ENCODE assay signal across 9 cellular contexts in genomic region chr6:7721654-7722053, GRCh38. TPM values are rescaled to one million over a fixed set of nuclear protein-coding genes. Genes with fewer than 3 reads are reported as not detected.
A peak's percentile ranks its signal among the peaks of the same experiment; 100 is the strongest.
DNase-seq lines count a peak whose midpoint lies in the region; ATAC-seq, FAIRE-seq and TF ChIP-seq lines count a peak whose summit lies in the region.
"Had no signal": no experiment of that assay in that cellular context is flagged by ENCODE, and none has a peak within 500 bp of the region (broad histone marks: within the 10 kb centered on the region; RNA-seq: fewer than 3 reads in every experiment).

No MANE protein-coding gene starts in this region.

- H3K9ac ChIP-seq in GM12878 (ENCODE audit: control insufficient read depth, insufficient read depth, low read length): no peak overlapping the region

- TF ChIP-seq CTCF in GM10266 (IDR thresholded peaks at IDR 0.05; ENCODE audit: control insufficient read depth, insufficient read depth, low read depth, missing control alignments): peak; percentile 26
- peak; percentile 10 to 36 (median 25); a peak in 3 of 6 replicates for TF ChIP-seq CTCF in GM12878 (IDR thresholded peaks at IDR 0.05 in 2 of 3, conservative IDR thresholded peaks at IDR 0.05 in 1 of 3; ENCODE audit: control insufficient read depth in 2 of 3, extremely low read depth in 1 of 3, insufficient read depth in 1 of 3, low read depth in 3 of 3, low read length in 3 of 3)
- peak; percentile 48 for TF ChIP-seq CTCF in osteoblast (IDR thresholded peaks at IDR 0.05; ENCODE audit: extremely low read depth, low read depth, low read length)

- H3K27ac ChIP-seq in GM12878 (ENCODE audit: control insufficient read depth, insufficient read depth): no peak overlapping the region
- no peak overlapping the region for H3K27ac ChIP-seq in osteoblast (ENCODE audit: low read depth, low read length)

- H3K79me2 ChIP-seq in GM12878 (ENCODE audit: control insufficient read depth, insufficient read depth, low read length) (no peaks in the 10 kb centered on the region), osteoblast (ENCODE audit: insufficient read depth, low read length) (no peaks in the 10 kb centered on the region)

- H3K36me3 ChIP-seq in GM12878 (ENCODE audit: control insufficient read depth in 2 of 2, insufficient read depth in 2 of 2, low read length in 1 of 2) (no peaks in the 10 kb centered on the region), osteoblast (ENCODE audit: insufficient read depth, low read length) (no peaks in the 10 kb centered on the region)

- no peak overlapping the region for H3K4me2 ChIP-seq in GM12878 (ENCODE audit: control insufficient read depth, insufficient read depth)
- no peak overlapping the region for H3K4me2 ChIP-seq in osteoblast (ENCODE audit: insufficient read depth, low read length)

- RAD21 ChIA-PET in GM12878 (lab: Charles Lee; ENCODE audit: unreplicated experiment): interaction anchor here (0.6 to 2.8 kb wide), 4 partner anchors 270 to 338 kb away, joined by 7 to 20 read pairs (median 12); no protein-coding TSS in a partner anchor

- POLR2A ChIA-PET in GM12878 (lab: Charles Lee): no interaction called here

- H4K20me1 ChIP-seq in GM12878 (ENCODE audit: control insufficient read depth, insufficient read depth): no peaks in the 10 kb centered on the region
- no peaks in the 10 kb centered on the region for H4K20me1 ChIP-seq in osteoblast (ENCODE audit: insufficient read depth, low read length)

- BruUV-seq in GM12878 (replicated peaks; lab: Mats Ljungman, UMichigan): no TSS peak

- DNase-seq in GM10266 (ENCODE audit: extremely low spot score): peak; percentile 53
- peak; percentile 76 for DNase-seq in NAMALWA (ENCODE audit: low spot score)
- no peak for DNase-seq in GM12878 (ENCODE audit: low read depth, low spot score)
- DNase-seq in osteoblast (ENCODE audit: insufficient read length, low spot score, missing footprints): peak; percentile 89
- DNase-seq: islet precursor cell had no signal

- 8% methylated on average over 3 of the region's 3 CpGs for WGBS in GM12878 (ENCODE audit: insufficient coverage, insufficient replicate concordance, low lambda C conversion rate, missing lambda C conversion rate)

- FAIRE-seq in GM12878 (lab: Jason Lieb, UNC): no peak

- intact Hi-C loops in GM12878 (cut with micrococcal nuclease; ENCODE audit: unreplicated experiment): loop anchor here (2.0 to 5.0 kb wide), 3 partner anchors 176 to 496 kb away; no protein-coding TSS in a partner anchor

- TF ChIP-seq EP300 in GM12878 (IDR thresholded peaks at IDR 0.05; ENCODE audit: borderline replicate concordance in 1 of 2, control insufficient read depth in 1 of 2, low read depth in 2 of 2, low read length in 2 of 2): no peak

- H3K27me3 ChIP-seq in GM12878 (replicated peaks in 1 of 2; ENCODE audit: control insufficient read depth in 2 of 2, insufficient read depth in 2 of 2, low read length in 1 of 2) (peaks cover 6 to 13% of the 10 kb centered on the region in 2 experiments), osteoblast (ENCODE audit: insufficient read depth, low read length) (peaks cover 18% of the 10 kb centered on the region)

- in situ Hi-C loops in GM12878 (cut with MboI): loop anchor here (5.0 kb wide), 3 partner anchors 266 to 501 kb away; no protein-coding TSS in a partner anchor

- TF ChIP-seq RAD21 in GM12878 (IDR thresholded peaks at IDR 0.05; ENCODE audit: insufficient read depth, low read depth, low read length): peak; percentile 40; the same call in 1 of the 2 replicates

- H3K4me3 ChIP-seq in GM12878 (no peak overlapping the region), osteoblast (ENCODE audit: insufficient read depth, low read length) (no peak overlapping the region)

- H3K9me3 ChIP-seq in GM12878 (replicated peaks; ENCODE audit: control insufficient read depth, insufficient read depth, low read length) (no peaks in the 10 kb centered on the region; the same call in 1 of the 3 replicates), osteoblast (ENCODE audit: low read depth, low read length) (no peaks in the 10 kb centered on the region)

- CTCF ChIA-PET in GM12878 (lab: Yijun Ruan, JAX): interaction anchor here (0.6 to 5.5 kb wide), 20 partner anchors 8 to 498 kb away, joined by 3 to 81 read pairs (median 4); partner anchors contain the start of gene BLOC1S5

- SMC1A ChIA-PET in GM12878 (lab: Charles Lee; ENCODE audit: uncharacterized antibody, unreplicated experiment): interaction anchor here (0.8 to 3.2 kb wide), 7 partner anchors 77 to 514 kb away, joined by 3 to 25 read pairs (median 7); no protein-coding TSS in a partner anchor

- no peak for TF ChIP-seq POLR2A in GM12878 (IDR thresholded peaks at IDR 0.05; ENCODE audit: low read depth, low read length)

- no peaks in the 10 kb centered on the region for H3K4me1 ChIP-seq in GM12878 (ENCODE audit: control insufficient read depth, insufficient read depth, low read length)
- H3K4me1 ChIP-seq in osteoblast (ENCODE audit: insufficient read depth, low read length): peaks cover 14% of the 10 kb centered on the region

- H2AFZ ChIP-seq in GM12878 (ENCODE audit: control insufficient read depth, low read depth, low read length) (no peak overlapping the region), osteoblast (ENCODE audit: low read length) (no peak overlapping the region)

- ATAC-seq in GM12878 (peak; percentile 11; the same call in 1 of the 3 replicates), HG02610 (IDR thresholded peaks at IDR 0.05; ENCODE audit: unreplicated experiment) (no peak), GM19397 (IDR thresholded peaks at IDR 0.05; ENCODE audit: unreplicated experiment) (no peak), GM18861 (IDR thresholded peaks at IDR 0.05; ENCODE audit: unreplicated experiment) (no peak)

TF ChIP-seq in GM12878, 131 proteins besides CTCF, POLR2A, EP300 and RAD21:
- TF ChIP-seq SMC3 (IDR thresholded peaks at IDR 0.05; ENCODE audit: borderline replicate concordance, low read length) (peak; percentile 45; the same call in 1 of the 2 replicates), FOXM1 (IDR thresholded peaks at IDR 0.05; ENCODE audit: low read depth, low read length) (no peak)

RNA-seq across cellular contexts. Expression of gene BMP6, which starts 4.2 kb away (rescaled TPM):
- not detected in 2 replicates for total RNA-seq in GM12878 (2013; cell fraction: nucleolus; rRNA removed)
- total RNA-seq in GM12878 (2014; rRNA removed): 0.05 TPM in 1 of 2 replicates, not detected in the other
- total RNA-seq in GM12878 (2014; rRNA removed; fragmentation: Illumina TruSeq; extraction: Trizol): 0.09 TPM in 1 of 2 replicates, not detected in the other
- 0.15 TPM in 1 of 2 replicates, not detected in the other for total RNA-seq in GM12878 (2021)
- polyA plus RNA-seq in GM12878 (2011; ENCODE audit: low read depth): 0.30 TPM
- not detected in 2 replicates for polyA plus RNA-seq in GM12878 (2011; rRNA removed)
- polyA plus RNA-seq in GM12878 (2011; cell fraction: cytosol; rRNA removed): 0.01 TPM in 1 of 2 replicates, not detected in the other
- polyA plus RNA-seq in GM12878 (2011; cell fraction: nucleus; rRNA removed): not detected in 2 replicates
- polyA plus RNA-seq in GM12878 (2012): 0.14 and 0.17 TPM in 2 replicates
- polyA plus RNA-seq in GM12878 (2014; fragmentation: Illumina TruSeq; extraction: Trizol): not detected in 2 replicates
- under 1 TPM; 0.02 to 0.11 TPM for polyA plus RNA-seq in GM12878 (2014; fragmentation: Nextera tagmentation; extraction: Ambion mirVana)
- 0.04 TPM in 1 of 2 replicates, not detected in the other for polyA plus RNA-seq in GM12878 (2014; rRNA removed)
- polyA plus RNA-seq in GM12878 (2016; fragmentation: Nextera tagmentation; extraction: Ambion mirVana): under 1 TPM in 1 of 2 experiments, not detected in 1; 0.05 TPM
- not detected in 2 replicates for polyA minus RNA-seq in GM12878 (2011; rRNA and poly(A)+ RNA removed)
- polyA minus RNA-seq in GM12878 (2011; cell fraction: cytosol; rRNA and poly(A)+ RNA removed): 0.40 and 1.0 TPM in 2 replicates
- polyA minus RNA-seq in GM12878 (2011; cell fraction: nucleus; rRNA and poly(A)+ RNA removed): not detected in 2 replicates
- 0.59 and 0.72 TPM in 2 replicates for total RNA-seq in osteoblast
- total RNA-seq: activated CD8-positive, alpha-beta memory T cell treated with anti-CD3 and anti-CD28 coated beads for 36 hours had no signal
